Comparison of ENCODE assay signal across 22 cellular contexts in the genomic region with DNA sequence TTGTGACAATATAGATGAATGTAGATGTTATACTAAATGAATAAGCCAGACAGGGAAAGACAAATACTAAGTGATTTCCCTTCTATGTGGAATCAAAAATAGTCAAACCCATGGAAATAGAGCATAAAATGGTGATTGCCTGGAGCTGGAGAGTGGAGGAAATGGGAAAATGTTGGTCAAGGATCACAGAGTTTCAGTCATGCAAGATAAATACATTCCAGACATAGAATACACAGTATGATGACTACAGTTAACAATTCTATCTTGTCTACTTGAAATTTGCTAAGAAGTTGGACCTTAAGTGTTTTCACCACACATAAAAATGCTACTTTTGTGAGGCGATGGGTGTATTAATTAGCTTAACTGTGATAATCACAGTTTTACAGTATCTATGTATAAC.
DNase-seq lines count a peak whose midpoint lies in the region; ATAC-seq, FAIRE-seq and TF ChIP-seq lines count a peak whose summit lies in the region.
"Had no signal": no experiment of that assay in that cellular context is flagged by ENCODE, and none has a peak within 500 bp of the region (broad histone marks: within the 10 kb centered on the region; RNA-seq: fewer than 3 reads in every experiment).

No MANE protein-coding gene starts in this region.

- POLR2A ChIA-PET in PC-3 (lab: Charles Lee; ENCODE audit: unreplicated experiment), result no interaction called here

- no peak for FAIRE-seq in astrocyte (lab: Jason Lieb, UNC)
- FAIRE-seq: H1 had no signal

- H2AFZ ChIP-seq in astrocyte (ENCODE audit: low read depth, low read length), result no peak overlapping the region
- no peak overlapping the region for H2AFZ ChIP-seq in PC-3 (ENCODE audit: low read length)

- no peaks in the 10 kb centered on the region for H3K9me3 ChIP-seq in astrocyte (ENCODE audit: insufficient read depth, low read depth, low read length)
- peaks cover 6% of the 10 kb centered on the region; the same call in 1 of the 2 replicates for H3K9me3 ChIP-seq in PC-3 (ENCODE audit: low read length)

- in situ Hi-C loops in Caki2 (cut with HindIII; ENCODE audit: low pct_unique_long_range_greater_than_20kb, low sequenced_read_pairs), result no loop called here

- no peak overlapping the region for H3K9ac ChIP-seq in astrocyte (ENCODE audit: low read length)
- H3K9ac ChIP-seq in PC-3 (ENCODE audit: low read length), result no peak overlapping the region

- peak; percentile 56 for DNase-seq in Caki2 (ENCODE audit: low read depth)
- peak; percentile 18 for DNase-seq in astrocyte (ENCODE audit: low read depth)
- DNase-seq in foreskin melanocyte, result peak; percentile 2
- DNase-seq in activated gamma-delta T cell treated with Interleukin-2 at 50 U/mL for 16 hours, result no peak
- DNase-seq in PC-3, result no peak
- no peak for DNase-seq in NCI-H345 treated with DMSO at 0.1 percent for 48 hours (lab: John Stamatoyannopoulos, UW; ENCODE audit: unreplicated experiment)
- DNase-seq in NCI-H446 (lab: John Stamatoyannopoulos, UW), result no peak
- DNase-seq: CD8-positive, alpha-beta memory T cell; EL; GF-D8; MV-4-11; NCI-H1105 treated with DMSO at 0.1 percent for 48 hours; NCI-H2081; NCI-H2171; NCI-H345; NCI-H526; Right ventricle myocardium superior had no signal

- intact Hi-C loops in PC-3 (cut with micrococcal nuclease), result no loop called here

- H3K4me2 ChIP-seq in astrocyte (ENCODE audit: low read length) (no peak overlapping the region), PC-3 (ENCODE audit: low read length) (no peak overlapping the region)

- H3K36me3 Mint-ChIP-seq in astrocyte (ENCODE audit: low read depth, unreplicated experiment), result no peaks in the 10 kb centered on the region
- H3K36me3 Mint-ChIP-seq in nephron (ENCODE audit: low read depth), result no peaks in the 10 kb centered on the region
- H3K36me3 Mint-ChIP-seq: CD8-positive, alpha-beta memory T cell; IgD-negative memory B cell had no signal

- no peaks in the 10 kb centered on the region for H3K27me3 Mint-ChIP-seq in astrocyte (ENCODE audit: low read depth, unreplicated experiment)
- peaks cover 4% of the 10 kb centered on the region for H3K27me3 Mint-ChIP-seq in nephron (ENCODE audit: low read depth)
- H3K27me3 Mint-ChIP-seq: CD8-positive, alpha-beta memory T cell had no signal

- H3K27me3 ChIP-seq in astrocyte (ENCODE audit: insufficient read depth, low read length) (no peaks in the 10 kb centered on the region), PC-3 (ENCODE audit: low read length) (peaks cover 14% of the 10 kb centered on the region; the same call in 1 of the 2 replicates)

- H3K9me3 Mint-ChIP-seq in astrocyte (ENCODE audit: unreplicated experiment) (peaks cover 6% of the 10 kb centered on the region), nephron (peaks cover 7% of the 10 kb centered on the region)

- no peaks in the 10 kb centered on the region for H4K20me1 ChIP-seq in astrocyte (ENCODE audit: insufficient read depth, low read length)
- no peaks in the 10 kb centered on the region for H4K20me1 ChIP-seq in PC-3 (ENCODE audit: low read length)

- H3K27ac Mint-ChIP-seq in astrocyte (ENCODE audit: unreplicated experiment) (no peak overlapping the region), nephron (peak overlapping the region in 2 of 3 experiments; percentile 3 to 4)
- H3K27ac Mint-ChIP-seq: CD8-positive, alpha-beta memory T cell; IgD-negative memory B cell had no signal

- CTCF ChIA-PET in PC-3 (lab: Charles Lee), result no interaction called here

- no peaks in the 10 kb centered on the region for H3K79me2 ChIP-seq in astrocyte (ENCODE audit: insufficient read depth, low read length)
- no peaks in the 10 kb centered on the region for H3K79me2 ChIP-seq in PC-3 (ENCODE audit: low read length)

- H3K4me1 ChIP-seq in astrocyte (ENCODE audit: insufficient read depth, low read length) (no peaks in the 10 kb centered on the region), PC-3 (ENCODE audit: insufficient read depth, low read length) (no peaks in the 10 kb centered on the region)

- no peak overlapping the region for H3K4me3 ChIP-seq in astrocyte (ENCODE audit: insufficient read depth, low read depth, low read length)
- H3K4me3 ChIP-seq in PC-3 (ENCODE audit: low read length), result no peak overlapping the region

- H3K9me2 ChIP-seq in PC-3 (replicated peaks; ENCODE audit: low read length), result no peaks in the 10 kb centered on the region

- H3K4me3 Mint-ChIP-seq in astrocyte (ENCODE audit: unreplicated experiment) (no peak overlapping the region), nephron (no peak overlapping the region)
- H3K4me3 Mint-ChIP-seq: CD8-positive, alpha-beta memory T cell; IgD-negative memory B cell had no signal

- H3K36me3 ChIP-seq in astrocyte (ENCODE audit: insufficient read depth, low read length) (no peaks in the 10 kb centered on the region), PC-3 (ENCODE audit: low read depth, low read length) (no peaks in the 10 kb centered on the region)

- ATAC-seq in PC-3, result no peak
- ATAC-seq: HCT116 had no signal

- H3F3A ChIP-seq in PC-3 (ENCODE audit: low read length, unreplicated experiment), result no peaks in the 10 kb centered on the region

- no peaks in the 10 kb centered on the region for H3K4me1 Mint-ChIP-seq in astrocyte (ENCODE audit: low read depth, unreplicated experiment)
- H3K4me1 Mint-ChIP-seq in nephron, result no peaks in the 10 kb centered on the region
- H3K4me1 Mint-ChIP-seq: CD8-positive, alpha-beta memory T cell; IgD-negative memory B cell had no signal

- TF ChIP-seq CTCF in astrocyte (IDR thresholded peaks at IDR 0.05; ENCODE audit: insufficient read depth, low read depth, low read length) (no peak), nephron (IDR thresholded peaks at IDR 0.05; ENCODE audit: unreplicated experiment in 3 of 3) (no peak), PC-3 (conservative IDR thresholded peaks at IDR 0.05; ENCODE audit: low read depth, low read length) (no peak)

- H3K27ac ChIP-seq in astrocyte (ENCODE audit: low read depth, low read length) (no peak overlapping the region), PC-3 (ENCODE audit: low read length) (no peak overlapping the region)
- H3K27ac ChIP-seq: C4-2B had no signal

- no TSS peak for BruUV-seq in PC-3 (replicated peaks; lab: Mats Ljungman, UMichigan)

Comparison
In these comparisons a context has a peak if more than half of its experiments do, and no peak if none do; other contexts are left out.
1. DNase-seq: peak in Caki2 (single experiment), astrocyte (single experiment) and foreskin melanocyte (single experiment); none in activated gamma-delta T cell treated with Interleukin-2 at 50 U/mL for 16 hours (single experiment), PC-3 (single experiment), NCI-H345 treated with DMSO at 0.1 percent for 48 hours (single experiment) and NCI-H446 (0 of 2).